In genomic region chr9:137129456-137130175, GRCh38 we compare ENCODE assay signal across 8 cellular contexts. TPM values are rescaled to one million over a fixed set of nuclear protein-coding genes. Genes with fewer than 3 reads are reported as not detected.
DNase-seq lines count a peak whose midpoint lies in the region; ATAC-seq, FAIRE-seq and TF ChIP-seq lines count a peak whose summit lies in the region.

No MANE protein-coding gene starts in this region.

- peak overlapping the region in 1 of 2 donors; percentile 58 for H3K9ac ChIP-seq in kidney (ENCODE audit: low read length in 2 of 2)

- H3K9me3 ChIP-seq in kidney (ENCODE audit: control insufficient read depth in 1 of 2, low read length in 2 of 2) = no peaks in the 10 kb centered on the region

- H3K4me3 ChIP-seq in kidney (ENCODE audit: low read length in 2 of 2) = peak overlapping the region; percentile 72 to 77

- FAIRE-seq in kidney (lab: Jason Lieb, UNC) = no peak

- peaks cover 0 to 16% of the 10 kb centered on the region in 2 donors for H3K4me1 ChIP-seq in kidney (ENCODE audit: control insufficient read depth in 1 of 2, insufficient read depth in 1 of 2, low read depth in 1 of 2, low read length in 2 of 2)

- peak; percentile 89 for TF ChIP-seq POLR2A in GM18951 (IDR thresholded peaks at IDR 0.05; ENCODE audit: extremely low read depth, insufficient read depth, insufficient read length)

- DNase-seq in AG08396 (ENCODE audit: low spot score) = peak; percentile 99
- DNase-seq in NCI-H345 (lab: John Stamatoyannopoulos, UW) = peak; percentile 93
- peak; percentile 89 for DNase-seq in activated CD4-positive, CD25-positive, alpha-beta regulatory T cell treated with anti-CD3 and anti-CD28 coated beads, Interleukin-2, amount 50 U/mL, for 72 hours
- peak; percentile 96 for DNase-seq in cerebellum (ENCODE audit: low spot score)
- DNase-seq in kidney = peak; percentile 96
- DNase-seq in stimulated activated CD4-positive, alpha-beta T cell treated with anti-CD3 and anti-CD28 coated beads, Interleukin-12 subunit alpha, Interleukin-12 subunit beta, amount 100 ng/mL, for 48 hours (ENCODE audit: low read depth in 2 of 3, low spot score in 1 of 3) = peak; percentile 71 to 89 (median 85)

- intact Hi-C loops in kidney (cut with DNase I) = no loop called here

- no peak for TF ChIP-seq CTCF in kidney (IDR thresholded peaks at IDR 0.05; ENCODE audit: borderline replicate concordance, extremely low read depth, insufficient read depth)

- in situ Hi-C loops in GM18951 (cut with MboI; ENCODE audit: low sequenced_read_pairs, unreplicated experiment) = loop anchor here (10.0 kb wide), 1 partner anchor 95 kb away; the partner anchor contains the start of genes CYSRT1, RNF208 and RNF224

- H3K27ac ChIP-seq in kidney (ENCODE audit: low read depth in 2 of 2, low read length in 2 of 2) = peak overlapping the region in 1 of 2 donors; percentile 51

- no peaks in the 10 kb centered on the region for H3K36me3 ChIP-seq in kidney (ENCODE audit: control insufficient read depth in 1 of 2, insufficient read depth in 2 of 2, low read length in 2 of 2)

- ATAC-seq in HG03196 (IDR thresholded peaks at IDR 0.05; ENCODE audit: unreplicated experiment) = peak; percentile 75

RNA-seq across cellular contexts. Expression of gene GRIN1, which starts 9.3 kb away (rescaled TPM):
- total RNA-seq in cerebellum (23.6 TPM), kidney (0.47 TPM)
- not detected for polyA plus RNA-seq in kidney (ENCODE audit: insufficient read depth, low read depth, low replicate concordance)

RNA-seq across cellular contexts. Expression of gene DPP7, which starts 15.1 kb away (rescaled TPM):
- total RNA-seq in cerebellum = 12.2 TPM
- total RNA-seq in kidney = 164 TPM
- polyA plus RNA-seq in kidney (ENCODE audit: insufficient read depth, low read depth, low replicate concordance) = 205 TPM

RNA-seq across cellular contexts. Expression of gene LRRC26, which starts 40.2 kb away (rescaled TPM):
- total RNA-seq in cerebellum (0.91 TPM), kidney (0.25 TPM)
- polyA plus RNA-seq in kidney (ENCODE audit: insufficient read depth, low read depth, low replicate concordance) = not detected

RNA-seq across cellular contexts. Expression of gene TMEM210, which starts 42.2 kb away (rescaled TPM):
- total RNA-seq in cerebellum (not detected), kidney (not detected)
- not detected for polyA plus RNA-seq in kidney (ENCODE audit: insufficient read depth, low read depth, low replicate concordance)

RNA-seq across cellular contexts. Expression of gene MAN1B1, which starts 42.8 kb away (rescaled TPM):
- 38.2 TPM for total RNA-seq in cerebellum
- total RNA-seq in kidney = 63.2 TPM
- 57.3 TPM for polyA plus RNA-seq in kidney (ENCODE audit: insufficient read depth, low read depth, low replicate concordance)

Comparison
In these comparisons a context has a peak if more than half of its experiments do, and no peak if none do; other contexts are left out.
1. RNA of gene GRIN1, which starts 9.3 kb away (total RNA-seq): 23.6 TPM in cerebellum (single experiment); 0.47 TPM in kidney (single experiment); every median in the first group is over 10 times any median in the second.
2. RNA of gene DPP7, which starts 15.1 kb away (total RNA-seq): 164 TPM in kidney (single experiment); 12.2 TPM in cerebellum (single experiment); every median in the first group is over 10 times any median in the second.
3. Peak in every context shown above with its lines, with median percentiles within 50 percentile points of each other: DNase-seq.